ENCODE assay signal across 8 cellular contexts in the genomic region with DNA sequence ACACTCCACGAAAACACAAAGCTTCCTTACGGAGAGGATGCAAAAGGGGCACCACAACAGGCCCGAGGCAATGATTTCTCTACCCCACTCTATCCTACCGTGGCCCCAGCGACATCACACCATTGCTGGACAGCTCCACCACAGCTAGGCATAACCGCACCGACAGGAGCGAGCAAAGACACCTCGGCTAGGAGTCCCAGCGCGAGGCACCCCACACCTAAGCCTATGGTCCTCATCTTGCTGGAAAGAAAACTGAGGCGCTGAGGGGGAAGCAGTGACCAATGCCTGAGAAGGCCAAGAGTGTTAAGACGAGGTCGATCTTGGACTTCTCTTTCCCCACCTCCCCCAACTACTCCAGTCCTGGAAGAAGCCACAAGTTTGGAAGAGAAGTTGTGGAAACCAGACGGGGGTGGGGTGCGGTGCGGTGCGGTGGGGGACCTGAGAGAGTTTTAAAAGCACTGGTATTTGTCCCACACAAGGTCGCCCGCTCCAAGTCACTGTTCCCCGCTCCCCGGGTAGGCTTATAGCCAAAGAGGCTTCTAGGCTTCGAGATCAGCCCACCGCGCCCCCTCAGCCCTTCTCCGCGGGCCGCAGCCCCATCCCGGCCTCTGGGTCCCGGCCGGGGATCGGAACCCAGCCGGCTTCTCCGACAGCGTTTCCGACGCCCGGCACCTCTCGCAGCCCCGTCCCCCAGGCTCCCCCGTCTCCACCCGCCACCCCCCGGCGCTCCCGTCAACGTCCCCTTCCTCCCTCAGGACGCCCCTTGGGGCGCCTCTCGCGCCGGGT. TPM values are rescaled to one million over a fixed set of nuclear protein-coding genes. Genes with fewer than 3 reads are reported as not detected.
DNase-seq lines count a peak whose midpoint lies in the region; TF ChIP-seq lines count a peak whose summit lies in the region.

No MANE protein-coding gene starts in this region.

- H3K4me3 ChIP-seq in HFF-Myc (replicated peaks; ENCODE audit: low read depth, low read length): peak overlapping the region; percentile 61
- H3K4me3 ChIP-seq in WERI-Rb-1 (ENCODE audit: low read depth, low read length): peak overlapping the region; percentile 92
- peak overlapping the region; percentile 69 to 83 (median 73) for H3K4me3 ChIP-seq in esophagus squamous epithelium
- H3K4me3 ChIP-seq in neutrophil (ENCODE audit: low read depth in 1 of 2, low read length in 1 of 2): peak overlapping the region; percentile 91 to 100

- H3K4me1 ChIP-seq in esophagus squamous epithelium: peaks cover 21 to 49% (median 27%) of the 10 kb centered on the region in 3 donors
- H3K4me1 ChIP-seq in neutrophil (ENCODE audit: control insufficient read depth in 1 of 2, insufficient read depth in 1 of 2, low read depth in 1 of 2, low read length in 1 of 2): peaks cover 22 to 25% of the 10 kb centered on the region in 2 experiments

- H3K27ac ChIP-seq in WERI-Rb-1 (peak overlapping the region; percentile 83), esophagus squamous epithelium (peak overlapping the region; percentile 85 to 91 (median 89)), neutrophil (peak overlapping the region; percentile 73)

- DNase-seq in D341Med (ENCODE audit: low spot score): peak; percentile 36
- DNase-seq in HFF-Myc (ENCODE audit: extremely low read depth, low read depth): no peak
- DNase-seq in WERI-Rb-1: peak; percentile 12
- DNase-seq in esophagus squamous epithelium (lab: John Stamatoyannopoulos, UW): no peak
- no peak for DNase-seq in occipital lobe (lab: John Stamatoyannopoulos, UW)
- no peak for DNase-seq in mesenteric fat pad (ENCODE audit: low spot score)
- no peak for DNase-seq in MV-4-11 (lab: John Stamatoyannopoulos, UW)

- H3K36me3 ChIP-seq in WERI-Rb-1 (no peaks in the 10 kb centered on the region; the same call in none of the 2 replicates), esophagus squamous epithelium (no peaks in the 10 kb centered on the region), neutrophil (no peaks in the 10 kb centered on the region)

- no peaks in the 10 kb centered on the region for H3K27me3 ChIP-seq in WERI-Rb-1 (ENCODE audit: insufficient read depth, low read depth, severe bottlenecking)
- H3K27me3 ChIP-seq in esophagus squamous epithelium: no peaks in the 10 kb centered on the region
- peaks cover 18% of the 10 kb centered on the region for H3K27me3 ChIP-seq in neutrophil

- no peak for TF ChIP-seq POLR2A in esophagus squamous epithelium (IDR thresholded peaks at IDR 0.05)

- no peaks in the 10 kb centered on the region for H3K9me3 ChIP-seq in WERI-Rb-1 (ENCODE audit: severe bottlenecking)
- no peaks in the 10 kb centered on the region for H3K9me3 ChIP-seq in esophagus squamous epithelium
- H3K9me3 ChIP-seq in neutrophil: no peaks in the 10 kb centered on the region

- intact Hi-C loops in esophagus squamous epithelium (cut with DNase I): loop anchor here (10.0 kb wide), 1 partner anchor 106 kb away; no protein-coding TSS in a partner anchor

- 15 to 17% methylated on average over 20 to 24 of the region's 51 CpGs for whole genome bisulfite sequencing in esophagus squamous epithelium, 2 donors

- no peak for TF ChIP-seq CTCF in HFF-Myc (IDR thresholded peaks at IDR 0.05; ENCODE audit: low read depth, low read length, missing control alignments)
- TF ChIP-seq CTCF in WERI-Rb-1 (IDR thresholded peaks at IDR 0.05; ENCODE audit: low read depth, low read length): no peak
- no peak for TF ChIP-seq CTCF in esophagus squamous epithelium (IDR thresholded peaks at IDR 0.05)
- no peak for TF ChIP-seq CTCF in neutrophil (IDR thresholded peaks at IDR 0.05)

RNA-seq across cellular contexts. Expression of a gene that starts 0.8 kb away (rescaled TPM):
- total RNA-seq in esophagus squamous epithelium (10 to 100 TPM; 13.5 to 24.0 (median 16.1) TPM), occipital lobe (25.4 TPM), mesenteric fat pad (21.8 TPM)

RNA-seq across cellular contexts. Expression of a gene that starts 5.9 kb away (rescaled TPM):
- total RNA-seq in esophagus squamous epithelium: 10 to 100 TPM; 10.7 to 23.2 (median 22.1) TPM
- 22.3 TPM for total RNA-seq in occipital lobe
- total RNA-seq in mesenteric fat pad: 21.3 TPM

Comparison
In these comparisons a context has a peak if more than half of its experiments do, and no peak if none do; other contexts are left out.
1. DNase-seq: peak in D341Med (single experiment) and WERI-Rb-1 (single experiment); none in HFF-Myc (single experiment), esophagus squamous epithelium (single experiment), occipital lobe (single experiment), mesenteric fat pad (single experiment) and MV-4-11 (single experiment).
2. Peak in every context shown above with its lines, with median percentiles within 50 percentile points of each other: H3K4me3 ChIP-seq and H3K27ac ChIP-seq.